Comparison of ENCODE assay signal across 22 cellular contexts in genomic region chr15:35282965-35283496, GRCh38.
A peak's percentile ranks its signal among the peaks of the same experiment; 100 is the strongest.
DNase-seq lines count a peak whose midpoint lies in the region; ATAC-seq, FAIRE-seq and TF ChIP-seq lines count a peak whose summit lies in the region.
"Had no signal": no experiment of that assay in that cellular context is flagged by ENCODE, and none has a peak within 500 bp of the region (broad histone marks: within the 10 kb centered on the region; RNA-seq: fewer than 3 reads in every experiment).

No MANE protein-coding gene starts in this region.

- TF ChIP-seq EP300 in K562 (IDR thresholded peaks at IDR 0.05; ENCODE audit: low read length) = no peak

- no peak overlapping the region for H3K4me2 ChIP-seq in K562 (ENCODE audit: insufficient read depth, low read length)
- H3K4me2 ChIP-seq: BLaER1 had no signal

- no peak overlapping the region for H2AFZ ChIP-seq in K562 (ENCODE audit: low read depth, low read length)

- H3K9me1 ChIP-seq in K562 (ENCODE audit: control insufficient read depth, insufficient read depth, low read length) = no peaks in the 10 kb centered on the region

- no peaks in the 10 kb centered on the region for H3K9me3 ChIP-seq in HEK293 (ENCODE audit: control insufficient read depth, insufficient read depth, low read depth, low read length)
- H3K9me3 ChIP-seq in K562 (replicated peaks; ENCODE audit: control insufficient read depth, insufficient read depth, low read depth, low read length) = no peaks in the 10 kb centered on the region
- peaks cover 7% of the 10 kb centered on the region for H3K9me3 ChIP-seq in neutrophil
- H3K9me3 ChIP-seq in adrenal gland (replicated peaks in 1 of 3) = no peaks in the 10 kb centered on the region
- peaks cover 4% of the 10 kb centered on the region for H3K9me3 ChIP-seq in psoas muscle
- H3K9me3 ChIP-seq: BE2C had no signal

- POLR2A ChIA-PET in HEK293 (lab: Yijun Ruan, JAX) (no interaction called here), K562 (lab: Yijun Ruan, JAX) (no interaction called here)

- ATAC-seq in K562 = no peak
- no peak for ATAC-seq in psoas muscle
- no peak for ATAC-seq in GM19455 (IDR thresholded peaks at IDR 0.05; ENCODE audit: unreplicated experiment)
- ATAC-seq: CD8-positive, alpha-beta T cell had no signal

- no TSS peak for BruUV-seq in K562 (replicated peaks; lab: Mats Ljungman, UMichigan)

- H3K9ac ChIP-seq in K562 (ENCODE audit: insufficient read depth in 1 of 2, low read depth in 2 of 2, low read length in 2 of 2) = no peak overlapping the region
- H3K9ac ChIP-seq: BLaER1 had no signal

- H4K20me1 ChIP-seq in K562 (replicated peaks; ENCODE audit: control insufficient read depth, insufficient read depth, low read length) = no peaks in the 10 kb centered on the region
- H4K20me1 ChIP-seq: BLaER1 had no signal

- H3K4me3 ChIP-seq in HEK293 (ENCODE audit: low read depth, low read length) = no peak overlapping the region
- no peak overlapping the region for H3K4me3 ChIP-seq in K562
- no peak overlapping the region for H3K4me3 ChIP-seq in neutrophil (ENCODE audit: low read depth in 1 of 2, low read length in 1 of 2)
- H3K4me3 ChIP-seq in adrenal gland = no peak overlapping the region
- H3K4me3 ChIP-seq in psoas muscle = no peak overlapping the region
- H3K4me3 ChIP-seq: BLaER1 had no signal

- H3K27ac ChIP-seq in HEK293 (ENCODE audit: extremely low read depth, low read depth, low read length) (no peak overlapping the region), K562 (ENCODE audit: extremely low read depth, low read depth, low read length) (no peak overlapping the region), neutrophil (peak overlapping the region; percentile 18), adrenal gland (no peak overlapping the region), psoas muscle (no peak overlapping the region)
- H3K27ac ChIP-seq: BLaER1 had no signal

- no peaks in the 10 kb centered on the region for H3K27me3 ChIP-seq in K562 (ENCODE audit: control insufficient read depth in 2 of 2, insufficient read depth in 2 of 2, low read length in 2 of 2)
- peaks cover 3% of the 10 kb centered on the region for H3K27me3 ChIP-seq in neutrophil
- no peaks in the 10 kb centered on the region for H3K27me3 ChIP-seq in adrenal gland
- H3K27me3 ChIP-seq in psoas muscle (ENCODE audit: insufficient read depth in 3 of 3, low read length in 2 of 3) = no peaks in the 10 kb centered on the region
- H3K27me3 ChIP-seq: BE2C, BLaER1 had no signal

- H3K4me1 ChIP-seq in HEK293 (ENCODE audit: control insufficient read depth, insufficient read depth, low read length) (no peaks in the 10 kb centered on the region), K562 (replicated peaks in 1 of 2; ENCODE audit: control insufficient read depth in 2 of 2, insufficient read depth in 2 of 2, low read length in 2 of 2) (no peaks in the 10 kb centered on the region), neutrophil (ENCODE audit: control insufficient read depth in 1 of 2, insufficient read depth in 1 of 2, low read depth in 1 of 2, low read length in 1 of 2) (no peaks in the 10 kb centered on the region), adrenal gland (replicated peaks in 1 of 2) (no peaks in the 10 kb centered on the region), psoas muscle (peaks cover 7% of the 10 kb centered on the region)
- H3K4me1 ChIP-seq: BLaER1, Caco-2 had no signal

- TF ChIP-seq CTCF in HEK293 (tag by site-specific recombination; IDR thresholded peaks at IDR 0.05) (no peak), K562 (IDR thresholded peaks at IDR 0.05 in 2 of 3, conservative IDR thresholded peaks at IDR 0.05 in 1 of 3; ENCODE audit: insufficient read depth in 2 of 3, low read depth in 1 of 3, low read length in 3 of 3) (no peak), neutrophil (IDR thresholded peaks at IDR 0.05) (no peak), adrenal gland (IDR thresholded peaks at IDR 0.05) (no peak), psoas muscle (IDR thresholded peaks at IDR 0.05) (no peak)

- H3K36me3 ChIP-seq in HEK293 (ENCODE audit: control insufficient read depth in 2 of 2, insufficient read depth in 1 of 2, low read length in 2 of 2) (no peaks in the 10 kb centered on the region), K562 (ENCODE audit: control insufficient read depth, insufficient read depth, low read length) (no peaks in the 10 kb centered on the region), neutrophil (no peaks in the 10 kb centered on the region), adrenal gland (replicated peaks in 1 of 2) (no peaks in the 10 kb centered on the region), psoas muscle (ENCODE audit: insufficient read depth in 1 of 2, low read depth in 1 of 2) (no peaks in the 10 kb centered on the region)
- H3K36me3 ChIP-seq: BE2C had no signal

- no peak for DNase-seq in K562 (ENCODE audit: extremely low read depth in 1 of 4, low spot score in 3 of 4)
- no peak for DNase-seq in adrenal gland
- no peak for DNase-seq in psoas muscle
- DNase-seq: 8988T; ACHN; BE2C; C1 segment of cervical spinal cord; Caco-2; Calu3; CD4-positive, alpha-beta T cell; CD8-positive, alpha-beta T cell; DMS79 treated with DMSO at 0.1 percent for 48 hours; GF-D8 had no signal

- intact Hi-C loops in K562 (cut with micrococcal nuclease) (no loop called here), adrenal gland (cut with DNase I) (loop anchor here in 1 of 2 donors (10.0 kb wide), 1 partner anchor 162 kb away; no protein-coding TSS in a partner anchor), psoas muscle (cut with DNase I) (no loop called here)

- FAIRE-seq in K562 (lab: Jason Lieb, UNC) = no peak
- FAIRE-seq: A204.1, D721Med, G401.6, GM12891, GM19239 had no signal

- TF ChIP-seq POLR2A in K562 (conservative IDR thresholded peaks at IDR 0.05) (no peak), adrenal gland (IDR thresholded peaks at IDR 0.05) (no peak)

- no peaks in the 10 kb centered on the region for H3K79me2 ChIP-seq in K562 (ENCODE audit: control insufficient read depth, insufficient read depth, low read length)

- TF ChIP-seq RAD21 in K562 (CRISPR knock-in tag; conservative IDR thresholded peaks at IDR 0.05 in 1 of 2, IDR thresholded peaks at IDR 0.05 in 1 of 2) = no peak

- CTCF ChIA-PET in HEK293 (lab: Yijun Ruan, JAX) (no interaction called here), K562 (lab: Yijun Ruan, JAX; ENCODE audit: low intra/inter-chr PET ratio) (no interaction called here)

- WGBS in K562 (ENCODE audit: insufficient coverage, low coverage, missing lambda C conversion rate) = 10% methylated on average over 3 of the region's 3 CpGs
- 92 to 98% (median 96%) methylated on average over 3 of the region's 3 CpGs for WGBS in adrenal gland, 4 donors
- WGBS in psoas muscle, 3 donors = 96 to 99% (median 96%) methylated on average over 3 of the region's 3 CpGs

- in situ Hi-C loops in K562 (cut with MboI) = loop anchor here (25.0 kb wide), 2 partner anchors 196 to 1854 kb away; partner anchors contain the start of gene NANOGP8

TF ChIP-seq in HEK293, 187 proteins besides CTCF, POLR2A, EP300 and RAD21 (continues in another document):
- TF ChIP-seq ZNF366 (tag by site-specific recombination; conservative IDR thresholded peaks at IDR 0.05) (0 out of 2 replicates have a peak, but pooled peaks have one; percentile 34), KLF10 (tag by site-specific recombination; IDR thresholded peaks at IDR 0.05) (no peak), KLF9 (tag by site-specific recombination; IDR thresholded peaks at IDR 0.05; ENCODE audit: low read depth) (no peak), ZNF157 (tag by site-specific recombination; IDR thresholded peaks at IDR 0.05) (no peak), ZNF140 (tag by site-specific recombination; IDR thresholded peaks at IDR 0.05) (peak; percentile 92), ZNF580 (tag by site-specific recombination; IDR thresholded peaks at IDR 0.05) (no peak), ZNF23 (tag by site-specific recombination; IDR thresholded peaks at IDR 0.05; ENCODE audit: borderline replicate concordance) (no peak), HOXA7 (CRISPR knock-in tag; IDR thresholded peaks at IDR 0.05; ENCODE audit: borderline replicate concordance) (no peak)

TF ChIP-seq in K562, 482 proteins besides CTCF, POLR2A, EP300 and RAD21:
- TF ChIP-seq, protein P1, sequence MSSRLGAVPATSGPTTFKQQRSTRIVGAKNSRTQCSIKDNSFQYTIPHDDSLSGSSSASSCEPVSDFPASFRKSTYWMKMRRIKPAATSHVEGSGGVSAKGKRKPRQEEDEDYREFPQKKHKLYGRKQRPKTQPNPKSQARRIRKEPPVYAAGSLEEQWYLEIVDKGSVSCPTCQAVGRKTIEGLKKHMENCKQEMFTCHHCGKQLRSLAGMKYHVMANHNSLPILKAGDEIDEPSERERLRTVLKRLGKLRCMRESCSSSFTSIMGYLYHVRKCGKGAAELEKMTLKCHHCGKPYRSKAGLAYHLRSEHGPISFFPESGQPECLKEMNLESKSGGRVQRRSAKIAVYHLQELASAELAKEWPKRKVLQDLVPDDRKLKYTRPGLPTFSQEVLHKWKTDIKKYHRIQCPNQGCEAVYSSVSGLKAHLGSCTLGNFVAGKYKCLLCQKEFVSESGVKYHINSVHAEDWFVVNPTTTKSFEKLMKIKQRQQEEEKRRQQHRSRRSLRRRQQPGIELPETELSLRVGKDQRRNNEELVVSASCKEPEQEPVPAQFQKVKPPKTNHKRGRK (tag; IDR thresholded peaks at IDR 0.05) = 0 out of 2 replicates have a peak, but pooled peaks have one; percentile 67
- TF ChIP-seq POLR2B (IDR thresholded peaks at IDR 0.05; ENCODE audit: low read depth, partially characterized antibody) = no peak
- no peak for TF ChIP-seq SRF (CRISPR knock-in tag; IDR thresholded peaks at IDR 0.05)
- TF ChIP-seq PHF21A (IDR thresholded peaks at IDR 0.05; ENCODE audit: borderline replicate concordance, low read depth) = no peak
- TF ChIP-seq ZKSCAN8 (CRISPR knock-in tag; IDR thresholded peaks at IDR 0.05) = no peak
- TF ChIP-seq ZNF785 (CRISPR knock-in tag; IDR thresholded peaks at IDR 0.05) = no peak
- TF ChIP-seq KDM1A (IDR thresholded peaks at IDR 0.05) = peak in 1 of 2 experiments; percentile 75; a peak in 2 of 4 replicates

Comparison
In these comparisons a context has a peak if more than half of its experiments do, and no peak if none do; other contexts are left out.
1. Of the 44 proteins assayed by ChIP-seq in both K562 and HEK293: peak only in K562: none; only in HEK293: ZNF140; in both: none; in neither: 43.